ENCODE assay signal across 24 cellular contexts in the genomic region with DNA sequence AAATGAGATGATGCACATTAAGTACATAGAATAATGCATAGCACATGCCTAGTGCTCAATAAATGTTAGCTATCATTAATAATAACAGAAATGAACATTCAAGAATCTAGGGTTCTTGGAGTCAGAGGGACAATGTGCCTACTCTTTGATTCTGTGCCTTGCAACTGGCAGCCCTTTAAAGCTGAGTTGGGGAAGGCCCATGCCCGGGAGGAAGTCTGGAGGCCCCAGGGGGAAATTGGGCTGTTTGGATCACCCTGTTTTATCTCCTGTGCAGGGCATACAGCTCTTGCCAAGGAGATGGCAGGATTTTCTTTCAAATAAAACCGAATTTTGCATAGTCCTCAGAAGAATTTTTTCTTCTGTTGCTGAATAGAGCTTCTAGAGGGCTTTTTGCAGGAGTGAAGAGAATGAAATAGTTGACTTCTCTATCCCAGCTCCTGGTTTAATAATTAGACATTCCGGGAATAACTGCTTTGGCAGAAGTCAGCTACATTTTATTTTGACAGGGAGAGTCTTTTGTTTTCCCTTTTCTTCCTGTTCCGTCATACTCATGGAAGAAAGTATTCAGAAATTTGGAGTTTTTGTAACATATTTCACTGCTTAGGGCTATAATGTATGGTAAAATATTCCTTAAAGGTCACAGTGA. TPM values are rescaled to one million over a fixed set of nuclear protein-coding genes. Genes with fewer than 3 reads are reported as not detected.
"Had no signal": no experiment of that assay in that cellular context is flagged by ENCODE, and none has a peak within 500 bp of the region (broad histone marks: within the 10 kb centered on the region; RNA-seq: fewer than 3 reads in every experiment).

No MANE protein-coding gene starts in this region.

- H3K4me1 Mint-ChIP-seq: activated naive CD8-positive, alpha-beta T cell treated with anti-CD3 and anti-CD28 coated beads for 36 hours had no signal

- H3K4me1 ChIP-seq: stomach, suprapubic skin, upper lobe of left lung had no signal

- H3K36me3 ChIP-seq: cardiac muscle cell, stomach, suprapubic skin, upper lobe of left lung had no signal

- H3K4me3 Mint-ChIP-seq: activated naive CD8-positive, alpha-beta T cell treated with anti-CD3 and anti-CD28 coated beads for 36 hours; activated T-cell treated with anti-CD3 and anti-CD28 coated beads, Interleukin-2, amount 50 U/mL, for 24 hours; nephron progenitor cell; stimulated activated memory B cell treated with anti-CD40 and anti-IgM and Interleukin-4, amounts not matched to agents 10 μg/mL and 1 μg/mL and 100 μg/mL, for 72 hours; WTC11 had no signal

- H3K27me3 ChIP-seq: cardiac muscle cell, stomach, suprapubic skin, upper lobe of left lung had no signal

- ATAC-seq: esophagus mucosa; left ventricle myocardium superior; sciatic nerve; stimulated activated memory B cell treated with anti-CD40 and anti-IgM and Interleukin-4, amounts not matched to agents 10 μg/mL and 1 μg/mL and 100 μg/mL, for 72 hours; WTC11 had no signal

- H3K27ac ChIP-seq: cardiac muscle cell, stomach, suprapubic skin, upper lobe of left lung had no signal

- H3K9me3 Mint-ChIP-seq: activated naive CD8-positive, alpha-beta T cell treated with anti-CD3 and anti-CD28 coated beads for 36 hours; activated T-cell treated with anti-CD3 and anti-CD28 coated beads, Interleukin-2, amount 50 U/mL, for 24 hours; activated T-helper 2 cell treated with anti-CD3 and anti-CD28 coated beads, Interferon-gamma antibody, Interleukin-2, Interleukin-4, amounts not matched to agents 10 μg/mL and 5 μg/mL and 100 μg/mL, durations not matched to agents 14 hours and 24 hours and 36 hours; nephron progenitor cell; stimulated activated memory B cell treated with anti-CD40 and anti-IgM and Interleukin-4, amounts not matched to agents 10 μg/mL and 1 μg/mL and 100 μg/mL, for 72 hours had no signal

- H3K36me3 Mint-ChIP-seq: activated naive CD8-positive, alpha-beta T cell treated with anti-CD3 and anti-CD28 coated beads for 36 hours; stimulated activated memory B cell treated with anti-CD40 and anti-IgM and Interleukin-4, amounts not matched to agents 10 μg/mL and 1 μg/mL and 100 μg/mL, for 72 hours; WTC11 had no signal

- H3K9me3 ChIP-seq: stomach, suprapubic skin, upper lobe of left lung had no signal

- H3K4me3 ChIP-seq: cardiac muscle cell, stomach, suprapubic skin, upper lobe of left lung had no signal

- DNase-seq: activated CD8-positive, alpha-beta memory T cell treated with anti-CD3 and anti-CD28 coated beads for 24 hours; activated CD8-positive, alpha-beta memory T cell treated with anti-CD3 and anti-CD28 coated beads, Interleukin-2, amount 50 U/mL, for 4 hours; activated naive CD4-positive, alpha-beta T cell treated with Interleukin-2 at 50 U/mL for 16 hours; activated naive CD8-positive, alpha-beta T cell treated with anti-CD3 and anti-CD28 coated beads for 36 hours; activated T-cell treated with anti-CD3 and anti-CD28 coated beads, Interleukin-2, amount 50 U/mL, for 24 hours; dermis blood vessel endothelial cell; effector CD8-positive, alpha-beta T cell; glutamatergic neuron; hypothalamus; left ventricle myocardium superior; nephron progenitor cell; small intestine; stimulated activated CD4-positive, alpha-beta T cell treated with anti-CD3 and anti-CD28 coated beads, Interleukin-2, amount 100 ng/mL, for 24 hours; stomach; T-helper 1 cell; upper lobe of left lung had no signal

RNA-seq across cellular contexts. Expression of a gene that starts 18.0 kb away (rescaled TPM):
- total RNA-seq: activated naive CD8-positive, alpha-beta T cell treated with anti-CD3 and anti-CD28 coated beads for 36 hours; activated T-helper 2 cell treated with anti-CD3 and anti-CD28 coated beads, Interferon-gamma antibody, Interleukin-2, Interleukin-4, amounts not matched to agents 10 μg/mL and 5 μg/mL and 100 μg/mL, durations not matched to agents 14 hours and 24 hours and 36 hours; mononuclear cell had no signal
